In the genomic region with DNA sequence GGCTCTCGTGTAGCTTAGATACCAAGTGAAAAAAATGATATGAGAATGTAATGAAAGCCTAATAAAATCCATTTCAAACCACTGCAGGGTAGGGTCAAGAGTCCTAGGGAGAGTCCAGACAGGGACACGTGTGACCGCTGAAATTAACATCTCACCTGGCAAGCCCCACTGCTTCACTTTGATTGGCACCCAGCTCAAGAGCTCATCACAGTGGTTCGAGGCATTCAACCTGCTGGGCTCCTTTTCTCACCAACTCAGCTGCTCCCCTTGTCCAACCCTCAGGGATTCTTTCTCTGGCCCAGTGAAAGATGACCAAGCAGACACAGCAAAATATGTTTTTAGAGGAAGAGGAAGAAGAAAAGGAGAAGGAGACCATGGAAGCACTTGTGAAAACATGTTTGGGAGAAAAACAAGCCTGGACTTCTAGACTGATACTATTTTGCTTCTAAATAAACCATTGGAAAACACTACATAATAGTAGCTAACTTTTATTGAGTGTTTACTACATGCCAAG, we compare ENCODE assay signal across 20 cellular contexts. TPM values are rescaled to one million over a fixed set of nuclear protein-coding genes. Genes with fewer than 3 reads are reported as not detected.
DNase-seq lines count a peak whose midpoint lies in the region; ATAC-seq and TF ChIP-seq lines count a peak whose summit lies in the region.
"Had no signal": no experiment of that assay in that cellular context is flagged by ENCODE, and none has a peak within 500 bp of the region (broad histone marks: within the 10 kb centered on the region; RNA-seq: fewer than 3 reads in every experiment).

No MANE protein-coding gene starts in this region.

- H2BK15ac ChIP-seq in IMR-90 (ENCODE audit: low read depth, low read length) (peak overlapping the region; percentile 57; the same call in 2 of the 3 replicates), mesenchymal stem cell (ENCODE audit: low read depth, poor library complexity, severe bottlenecking) (no peak overlapping the region)

- H3K27ac Mint-ChIP-seq in glutamatergic neuron (ENCODE audit: unreplicated experiment) = no peak overlapping the region
- H3K27ac Mint-ChIP-seq: IgD-negative memory B cell had no signal

- dilution Hi-C loops in IMR-90 (cut with HindIII; ENCODE audit: low sequenced_read_pairs, unreplicated experiment) = no loop called here

- no peaks in the 10 kb centered on the region for H3K36me3 Mint-ChIP-seq in glutamatergic neuron (ENCODE audit: unreplicated experiment)

- H3K9me1 ChIP-seq in IMR-90 (ENCODE audit: insufficient read depth, low read length) = peaks cover 17% of the 10 kb centered on the region

- peaks cover 10% of the 10 kb centered on the region for H3K4me1 Mint-ChIP-seq in glutamatergic neuron (ENCODE audit: low read depth, unreplicated experiment)

- no peak overlapping the region for H3K4me3 Mint-ChIP-seq in glutamatergic neuron (ENCODE audit: unreplicated experiment)
- H3K4me3 Mint-ChIP-seq: CD4-positive, alpha-beta memory T cell; IgD-negative memory B cell had no signal

- H3K36me3 ChIP-seq in IMR-90 (ENCODE audit: control insufficient read depth, insufficient read depth, low read length) = no peaks in the 10 kb centered on the region
- H3K36me3 ChIP-seq in esophagus muscularis mucosa = no peaks in the 10 kb centered on the region
- no peaks in the 10 kb centered on the region for H3K36me3 ChIP-seq in skeletal muscle tissue (ENCODE audit: control insufficient read depth in 3 of 3, insufficient read depth in 3 of 3, low read length in 3 of 3)
- no peaks in the 10 kb centered on the region for H3K36me3 ChIP-seq in mesenchymal stem cell (ENCODE audit: control insufficient read depth in 1 of 2, insufficient read depth in 2 of 2, low read depth in 1 of 2, low read length in 2 of 2)
- H3K36me3 ChIP-seq: Peyer's patch, SJCRH30 had no signal

- peak overlapping the region in 1 of 2 experiments; percentile 59 for H2BK12ac ChIP-seq in mesenchymal stem cell (ENCODE audit: low read length in 2 of 2)

- TF ChIP-seq CTCF in IMR-90 (conservative IDR thresholded peaks at IDR 0.05; ENCODE audit: low read depth, low read length) (no peak), esophagus muscularis mucosa (IDR thresholded peaks at IDR 0.05) (no peak), glutamatergic neuron (IDR thresholded peaks at IDR 0.05; ENCODE audit: partially characterized antibody, unreplicated experiment) (no peak)

- H3K9ac ChIP-seq in IMR-90 (ENCODE audit: low read depth, low read length) (no peak overlapping the region), skeletal muscle tissue (ENCODE audit: low read depth in 1 of 3, low read length in 3 of 3) (no peak overlapping the region), mesenchymal stem cell (ENCODE audit: low read length) (no peak overlapping the region)

- H4K8ac ChIP-seq in IMR-90 (ENCODE audit: low read depth in 2 of 2, low read length in 2 of 2) (no peak overlapping the region), mesenchymal stem cell (ENCODE audit: low read length) (no peak overlapping the region)

- H3K4me3 ChIP-seq in IMR-90 (ENCODE audit: insufficient read depth, low read depth, low read length) (no peak overlapping the region), esophagus muscularis mucosa (no peak overlapping the region), skeletal muscle tissue (ENCODE audit: low read length in 3 of 3) (no peak overlapping the region), mesenchymal stem cell (ENCODE audit: insufficient read depth in 1 of 2, low read depth in 1 of 2, low read length in 2 of 2) (no peak overlapping the region)
- H3K4me3 ChIP-seq: A549, Peyer's patch, SJCRH30 had no signal

- H2AK9ac ChIP-seq in IMR-90 (replicated peaks; ENCODE audit: low read depth, low read length, poor library complexity) = no peak overlapping the region

- peaks cover 2% of the 10 kb centered on the region for H3K27me3 Mint-ChIP-seq in glutamatergic neuron (ENCODE audit: unreplicated experiment)
- H3K27me3 Mint-ChIP-seq: CD4-positive, alpha-beta memory T cell; IgD-negative memory B cell had no signal

- no peaks in the 10 kb centered on the region for H3K27me3 ChIP-seq in IMR-90 (ENCODE audit: control insufficient read depth, insufficient read depth, low read length)
- no peaks in the 10 kb centered on the region for H3K27me3 ChIP-seq in esophagus muscularis mucosa
- no peaks in the 10 kb centered on the region for H3K27me3 ChIP-seq in skeletal muscle tissue (ENCODE audit: control insufficient read depth in 3 of 3, insufficient read depth in 3 of 3, low read length in 3 of 3)
- H3K27me3 ChIP-seq in mesenchymal stem cell (ENCODE audit: control insufficient read depth in 1 of 2, insufficient read depth in 1 of 2, low read length in 2 of 2) = no peaks in the 10 kb centered on the region
- H3K27me3 ChIP-seq: Peyer's patch, SJCRH30 had no signal

- WGBS in IMR-90 (ENCODE audit: extremely low coverage in 2 of 2, insufficient read length in 1 of 2), 2 experiments = 67% methylated on average over 2 of the region's 4 CpGs; no CpG with 5 or more reads in 1 of the 2 experiments
- 60% methylated on average over 4 of the region's 4 CpGs for WGBS in esophagus muscularis mucosa
- WGBS in mesenchymal stem cell = 73% methylated on average over 4 of the region's 4 CpGs

- H3K27ac ChIP-seq in IMR-90 (ENCODE audit: insufficient read depth, low read length) (no peak overlapping the region), esophagus muscularis mucosa (replicated peaks in 1 of 4) (peak overlapping the region; percentile 12 to 78 (median 47)), skeletal muscle tissue (ENCODE audit: low read depth, low read length) (peak overlapping the region; percentile 5), mesenchymal stem cell (ENCODE audit: low read length, poor library complexity, severe bottlenecking) (no peak overlapping the region)
- H3K27ac ChIP-seq: Peyer's patch, SJCRH30 had no signal

- no peak overlapping the region for H2AFZ ChIP-seq in IMR-90 (replicated peaks; ENCODE audit: low read length, poor library complexity)
- no peak overlapping the region for H2AFZ ChIP-seq in mesenchymal stem cell (ENCODE audit: low read depth, low read length)

- H3K4ac ChIP-seq in IMR-90 (ENCODE audit: low read depth, low read length) (no peak overlapping the region), mesenchymal stem cell (ENCODE audit: low read depth in 1 of 2, low read length in 2 of 2) (no peak overlapping the region)

- H2BK5ac ChIP-seq in IMR-90 (ENCODE audit: low read depth, low read length, poor library complexity, severe bottlenecking) (no peak overlapping the region), mesenchymal stem cell (ENCODE audit: low read depth, low read length, poor library complexity, severe bottlenecking) (no peak overlapping the region)

- H3K56ac ChIP-seq in IMR-90 (ENCODE audit: extremely low read depth, insufficient read depth, low read length) = no peak overlapping the region

- H3K14ac ChIP-seq in IMR-90 (replicated peaks; ENCODE audit: low read depth, low read length) = 0 out of 2 replicates have a peak overlapping the region, but pooled peaks have one; percentile 30
- H3K14ac ChIP-seq in mesenchymal stem cell (ENCODE audit: low read length in 2 of 2) = no peak overlapping the region

- no peaks in the 10 kb centered on the region for H4K20me1 ChIP-seq in IMR-90 (ENCODE audit: insufficient read depth, low read length)

- TF ChIP-seq POLR2A in IMR-90 (IDR thresholded peaks at IDR 0.05; ENCODE audit: low read depth, low read length) (no peak), esophagus muscularis mucosa (IDR thresholded peaks at IDR 0.05; ENCODE audit: low read depth) (no peak)

- CTCF ChIA-PET in IMR-90 (lab: Yijun Ruan, JAX) = no interaction called here

- no peak overlapping the region for H3K23ac ChIP-seq in IMR-90 (ENCODE audit: low read depth, low read length)
- no peak overlapping the region for H3K23ac ChIP-seq in mesenchymal stem cell (ENCODE audit: low read length in 2 of 2)

- H2BK120ac ChIP-seq in IMR-90 (ENCODE audit: low read depth, low read length) (0 out of 2 replicates have a peak overlapping the region, but pooled peaks have one; percentile 47), mesenchymal stem cell (ENCODE audit: low read depth, low read length) (no peak overlapping the region)

- H4K91ac ChIP-seq in IMR-90 (ENCODE audit: insufficient read depth, low read depth, low read length) (peak overlapping the region; percentile 16; the same call in 1 of the 2 replicates), mesenchymal stem cell (ENCODE audit: low read length) (no peak overlapping the region)

- H3K4me1 ChIP-seq in IMR-90 (ENCODE audit: control insufficient read depth, insufficient read depth, low read length) (peaks cover 12% of the 10 kb centered on the region), esophagus muscularis mucosa (peaks cover 22 to 66% (median 57%) of the 10 kb centered on the region in 4 donors), skeletal muscle tissue (ENCODE audit: control insufficient read depth in 3 of 3, insufficient read depth in 3 of 3, low read length in 3 of 3) (no peaks in the 10 kb centered on the region), mesenchymal stem cell (ENCODE audit: control insufficient read depth, insufficient read depth, low read depth, low read length) (peaks cover 5% of the 10 kb centered on the region)
- H3K4me1 ChIP-seq: Peyer's patch, SJCRH30 had no signal

- no peak for ATAC-seq in IMR-90 (ENCODE audit: low read depth)
- ATAC-seq: A549 had no signal

- peak overlapping the region; percentile 51 for H2BK20ac ChIP-seq in IMR-90 (ENCODE audit: low read depth, low read length)

- POLR2A ChIA-PET in IMR-90 (lab: Charles Lee; ENCODE audit: unreplicated experiment) = no interaction called here

- no peaks in the 10 kb centered on the region; a peak in 1 of 4 replicates for H3K79me1 ChIP-seq in IMR-90 (ENCODE audit: low read depth in 1 of 2, low read length in 2 of 2)
- H3K79me1 ChIP-seq in mesenchymal stem cell (replicated peaks; ENCODE audit: low read length, poor library complexity, severe bottlenecking) = no peaks in the 10 kb centered on the region

- H3K9me3 Mint-ChIP-seq in glutamatergic neuron (ENCODE audit: unreplicated experiment) = no peaks in the 10 kb centered on the region
- H3K9me3 Mint-ChIP-seq: IgD-negative memory B cell had no signal

- H3K4me2 ChIP-seq in IMR-90 (ENCODE audit: low read depth, low read length) (no peak overlapping the region), mesenchymal stem cell (ENCODE audit: low read length, poor library complexity, severe bottlenecking) (no peak overlapping the region)

- no peak for TF ChIP-seq RAD21 in IMR-90 (IDR thresholded peaks at IDR 0.05; ENCODE audit: low read length)

- H2AK5ac ChIP-seq in IMR-90 (ENCODE audit: low read depth, low read length) (peak overlapping the region; percentile 27; the same call in 1 of the 2 replicates), mesenchymal stem cell (ENCODE audit: low read length, severe bottlenecking) (no peak overlapping the region)

- intact Hi-C loops in IMR-90 (cut with micrococcal nuclease) = loop anchor here (10.0 kb wide), 1 partner anchor 594 kb away; no protein-coding TSS in a partner anchor
- intact Hi-C loops in esophagus muscularis mucosa (cut with DNase I) = loop anchor here (5.0 kb wide), 1 partner anchor 47 kb away; the partner anchor contains the start of gene CREB1

- no peak overlapping the region for H4K5ac ChIP-seq in IMR-90 (ENCODE audit: low read depth, low read length)

- in situ Hi-C loops in IMR-90 (cut with MboI; ENCODE audit: low sequenced_read_pairs) = loop anchor here (25.0 kb wide), 1 partner anchor 582 kb away; no protein-coding TSS in a partner anchor

- no peak for TF ChIP-seq EP300 in esophagus muscularis mucosa (IDR thresholded peaks at IDR 0.05)

- H3K9me3 ChIP-seq in IMR-90 (ENCODE audit: control insufficient read depth, insufficient read depth, low read length) (no peaks in the 10 kb centered on the region), esophagus muscularis mucosa (no peaks in the 10 kb centered on the region), skeletal muscle tissue (ENCODE audit: control insufficient read depth in 3 of 3, low read length in 3 of 3) (no peaks in the 10 kb centered on the region), mesenchymal stem cell (ENCODE audit: control insufficient read depth, low read length) (no peaks in the 10 kb centered on the region)
- H3K9me3 ChIP-seq: A549, Peyer's patch, SJCRH30 had no signal

- BruUV-seq in IMR-90 (replicated peaks; lab: Mats Ljungman, UMichigan) = no TSS peak

- no peak overlapping the region; the same call in 1 of the 2 replicates for H3K18ac ChIP-seq in IMR-90 (ENCODE audit: low read depth, low read length)
- no peak overlapping the region for H3K18ac ChIP-seq in mesenchymal stem cell (ENCODE audit: low read depth in 1 of 2, low read length in 2 of 2)

- DNase-seq in Ammon's horn (ENCODE audit: low spot score) (peak; percentile 1), IMR-90 (no peak), esophagus muscularis mucosa (ENCODE audit: extremely low spot score) (peak; percentile 70), mesenchymal stem cell (no peak), glutamatergic neuron (no peak)
- no peak for DNase-seq in activated CD8-positive, alpha-beta memory T cell treated with anti-CD3 and anti-CD28 coated beads, Interleukin-2, amount 50 U/mL, for 4 hours
- DNase-seq: CD4-positive, alpha-beta memory T cell; DMS153; NCI-H1105 treated with DMSO at 0.1 percent for 48 hours; NCI-H2029 treated with DMSO at 0.1 percent for 48 hours; NCI-H2171; NCI-H345; NCI-H524; NCI-H774; NK-92 treated with Interleukin-12 subunit alpha and Interleukin-12 subunit beta, amount 100 ng/mL, for 24 hours; Peyer's patch had no signal

RNA-seq across cellular contexts. Expression of gene CREB1, which starts 49.2 kb away (rescaled TPM):
- total RNA-seq in IMR-90 (2012; rRNA removed) (71.9 and 94.5 TPM in 2 replicates), esophagus muscularis mucosa (10 to 100 TPM; 31.1 to 51.5 (median 43.3) TPM), skeletal muscle tissue (30.8 TPM), glutamatergic neuron (ENCODE audit: unreplicated experiment) (108 TPM)
- 22.4 and 25.6 TPM in 2 replicates for polyA plus RNA-seq in IMR-90 (2012; rRNA removed)
- polyA plus RNA-seq in IMR-90 (2012; cell fraction: cytosol; rRNA removed) = 3.7 and 7.5 TPM in 2 replicates
- 5.5 and 24.0 TPM in 2 replicates for polyA plus RNA-seq in IMR-90 (2012; cell fraction: nucleus; rRNA removed; ENCODE audit: low replicate concordance)
- polyA plus RNA-seq in mesenchymal stem cell (2013, experiment 1 of 2) = 22.5 TPM
- 24.2 TPM for polyA plus RNA-seq in mesenchymal stem cell (2013, experiment 2 of 2)

Comparison
In these comparisons a context has a peak if more than half of its experiments do, and no peak if none do; other contexts are left out.
1. DNase-seq: peak in Ammon's horn (single experiment) and esophagus muscularis mucosa (single experiment); none in IMR-90 (single experiment), mesenchymal stem cell (single experiment), glutamatergic neuron (single experiment) and activated CD8-positive, alpha-beta memory T cell treated with anti-CD3 and anti-CD28 coated beads, Interleukin-2, amount 50 U/mL, for 4 hours (single experiment).
2. H3K27ac ChIP-seq: peak in esophagus muscularis mucosa (4 of 4) and skeletal muscle tissue (single experiment); none in IMR-90 (single experiment) and mesenchymal stem cell (single experiment).